In the genomic region with DNA sequence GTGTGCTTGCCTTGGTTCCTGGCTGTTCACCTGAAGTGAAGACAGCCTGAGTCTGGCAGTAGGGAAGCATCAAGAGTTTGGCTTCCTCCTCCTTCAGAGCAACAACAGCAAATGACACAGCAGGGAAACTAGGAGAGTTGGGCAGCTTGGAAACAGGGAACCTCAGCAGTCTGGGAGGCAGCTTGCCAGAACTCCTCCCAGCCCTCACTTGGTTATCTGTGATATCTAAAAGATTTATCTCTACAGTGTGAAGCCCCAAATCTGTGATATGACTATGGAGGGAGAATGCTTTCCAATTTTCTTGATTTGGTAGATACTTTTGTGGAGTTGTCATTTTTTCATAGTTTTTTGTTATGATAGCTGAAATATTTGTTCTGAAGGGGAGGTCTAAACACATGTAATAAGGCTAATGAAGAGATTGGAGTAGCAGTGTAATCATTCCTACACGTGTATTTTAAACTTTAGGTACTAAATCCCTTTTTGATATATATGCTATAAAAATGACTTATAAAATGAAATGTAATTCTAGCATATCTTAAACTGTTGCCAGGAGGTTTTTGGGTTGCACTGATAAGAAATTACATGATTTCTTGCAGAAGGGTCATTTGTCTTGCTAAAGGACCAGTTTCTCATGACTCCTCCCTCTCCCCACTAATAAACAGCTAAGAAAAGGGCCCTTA, we compare ENCODE assay signal across 13 cellular contexts. TPM values are rescaled to one million over a fixed set of nuclear protein-coding genes. Genes with fewer than 3 reads are reported as not detected.
A peak's percentile ranks its signal among the peaks of the same experiment; 100 is the strongest.
DNase-seq lines count a peak whose midpoint lies in the region; ATAC-seq, FAIRE-seq and TF ChIP-seq lines count a peak whose summit lies in the region.
"Had no signal": no experiment of that assay in that cellular context is flagged by ENCODE, and none has a peak within 500 bp of the region (broad histone marks: within the 10 kb centered on the region; RNA-seq: fewer than 3 reads in every experiment).

No MANE protein-coding gene starts in this region.

- H3K27ac ChIP-seq in right atrium auricular region (no peak overlapping the region), adrenal gland (peak overlapping the region in 1 of 5 donors; percentile 6), kidney (ENCODE audit: low read depth in 2 of 2, low read length in 2 of 2) (no peak overlapping the region), uterus (no peak overlapping the region)

- FAIRE-seq in kidney (lab: Jason Lieb, UNC) = no peak
- FAIRE-seq: endometrium had no signal

- H3K9me3 ChIP-seq in right atrium auricular region = no peaks in the 10 kb centered on the region
- no peaks in the 10 kb centered on the region for H3K9me3 ChIP-seq in adrenal gland (replicated peaks in 1 of 3)
- H3K9me3 ChIP-seq in kidney (ENCODE audit: control insufficient read depth in 1 of 2, low read length in 2 of 2) = no peaks in the 10 kb centered on the region
- H3K9me3 ChIP-seq in uterus = no peaks in the 10 kb centered on the region

- TF ChIP-seq POLR2A in adrenal gland (IDR thresholded peaks at IDR 0.05) (peak in 1 of 2 donors; percentile 34), uterus (IDR thresholded peaks at IDR 0.05) (no peak)

- H3K4me1 ChIP-seq in right atrium auricular region = peaks cover 0 to 33% of the 10 kb centered on the region in 2 donors
- peaks cover 20 to 48% of the 10 kb centered on the region in 2 donors for H3K4me1 ChIP-seq in adrenal gland (replicated peaks in 1 of 2)
- H3K4me1 ChIP-seq in kidney (ENCODE audit: control insufficient read depth in 1 of 2, insufficient read depth in 1 of 2, low read depth in 1 of 2, low read length in 2 of 2) = peaks cover 8 to 10% of the 10 kb centered on the region in 2 donors
- H3K4me1 ChIP-seq in uterus = no peaks in the 10 kb centered on the region

- 10 to 33% (median 27%) methylated on average over 1 of the region's 1 CpG for WGBS in adrenal gland, 4 donors

- no peak overlapping the region for H3K4me3 ChIP-seq in right atrium auricular region
- no peak overlapping the region for H3K4me3 ChIP-seq in adrenal gland
- no peak overlapping the region for H3K4me3 ChIP-seq in kidney (ENCODE audit: low read length in 2 of 2)
- no peak overlapping the region for H3K4me3 ChIP-seq in uterus

- H3K27me3 ChIP-seq in right atrium auricular region (no peaks in the 10 kb centered on the region), adrenal gland (no peaks in the 10 kb centered on the region), uterus (no peaks in the 10 kb centered on the region)

- ATAC-seq in Right ventricle myocardium superior (ENCODE audit: poor library complexity) (peak; percentile 25), HG03139 (IDR thresholded peaks at IDR 0.05; ENCODE audit: unreplicated experiment) (no peak), GM19463 (IDR thresholded peaks at IDR 0.05; ENCODE audit: unreplicated experiment) (no peak)
- ATAC-seq: stimulated activated memory B cell treated with anti-CD40 and anti-IgM and Interleukin-4, amounts not matched to agents 10 μg/mL and 1 μg/mL and 100 μg/mL, for 72 hours had no signal

- intact Hi-C loops in Right ventricle myocardium superior (cut with DNase I) (no loop called here), adrenal gland (cut with DNase I) (no loop called here), kidney (cut with DNase I) (no loop called here), uterus (cut with DNase I; ENCODE audit: low total_unique reads) (no loop called here)

- no peak for TF ChIP-seq CTCF in right atrium auricular region (IDR thresholded peaks at IDR 0.05)
- no peak for TF ChIP-seq CTCF in adrenal gland (IDR thresholded peaks at IDR 0.05)
- no peak for TF ChIP-seq CTCF in kidney (IDR thresholded peaks at IDR 0.05; ENCODE audit: borderline replicate concordance, extremely low read depth, insufficient read depth)
- no peak for TF ChIP-seq CTCF in uterus (IDR thresholded peaks at IDR 0.05)

- no peak overlapping the region for H3K9ac ChIP-seq in kidney (ENCODE audit: low read length in 2 of 2)

- H3K36me3 ChIP-seq in right atrium auricular region = no peaks in the 10 kb centered on the region
- no peaks in the 10 kb centered on the region for H3K36me3 ChIP-seq in adrenal gland (replicated peaks in 1 of 2)
- no peaks in the 10 kb centered on the region for H3K36me3 ChIP-seq in kidney (ENCODE audit: control insufficient read depth in 1 of 2, insufficient read depth in 2 of 2, low read length in 2 of 2)
- H3K36me3 ChIP-seq in uterus = no peaks in the 10 kb centered on the region

- DNase-seq in Right ventricle myocardium superior = no peak
- no peak for DNase-seq in right atrium auricular region (ENCODE audit: low spot score)
- DNase-seq in adrenal gland = peak; percentile 47 to 91 (median 84)
- DNase-seq in kidney = peak; percentile 76
- peak; percentile 23 for DNase-seq in uterus
- DNase-seq in T-helper 9 cell = no peak
- DNase-seq: DMS79 treated with DMSO at 0.1 percent for 48 hours; SHP77 treated with DMSO at 0.1 percent for 48 hours; stimulated activated CD4-positive, alpha-beta T cell treated with anti-CD3 and anti-CD28 coated beads, Interleukin-2, amount 100 ng/mL, for 48 hours had no signal

RNA-seq across cellular contexts. Expression of a gene that starts 20.8 kb away (rescaled TPM):
- total RNA-seq in Right ventricle myocardium superior (69.9 TPM), right atrium auricular region (10 to 100 TPM; 30.8 to 41.4 TPM), adrenal gland (10 to 100 TPM; 19.4 to 68.7 (median 59.9) TPM), kidney (83.2 TPM), uterus (100 to 1,000 TPM in 2 of 4 donors, 10 to 100 TPM in 2; 67.9 to 158 (median 95.7) TPM)
- polyA plus RNA-seq in adrenal gland (10 to 100 TPM; 36.0 to 80.3 (median 37.6) TPM), kidney (ENCODE audit: insufficient read depth, low read depth, low replicate concordance) (69.1 TPM)

Comparison
In these comparisons a context has a peak if more than half of its experiments do, and no peak if none do; other contexts are left out.
1. DNase-seq: peak in adrenal gland (7 of 7), kidney (single experiment) and uterus (2 of 2); none in Right ventricle myocardium superior (single experiment), right atrium auricular region (single experiment) and T-helper 9 cell (single experiment).